Comparison of ENCODE assay signal across 8 cellular contexts in genomic region chr5:172770675-172771438, GRCh38. TPM values are rescaled to one million over a fixed set of nuclear protein-coding genes. Genes with fewer than 3 reads are reported as not detected.
DNase-seq lines count a peak whose midpoint lies in the region; ATAC-seq and TF ChIP-seq lines count a peak whose summit lies in the region.

TSS of gene DUSP1 (minus strand) at chr5:172771195. CDS start at chr5:172770952, 243 bp downstream.

- peak; percentile 90 to 100 for TF ChIP-seq EP300 in tibial nerve (IDR thresholded peaks at IDR 0.05)

- peak within 1 kb of the TSS; percentile 100 for H3K27ac ChIP-seq in adipose tissue (ENCODE audit: low read depth, low read length)
- peak within 1 kb of the TSS; percentile 96 for H3K27ac ChIP-seq in cardiac muscle cell
- peak within 1 kb of the TSS; percentile 97 to 99 (median 99) for H3K27ac ChIP-seq in tibial nerve

- ATAC-seq in HG02678 (IDR thresholded peaks at IDR 0.05; ENCODE audit: unreplicated experiment), result peak; percentile 56

- TF ChIP-seq CTCF in GM12873 (IDR thresholded peaks at IDR 0.05; ENCODE audit: insufficient read depth, low read depth, low read length, missing control alignments), result peak; percentile 53
- TF ChIP-seq CTCF in cardiac muscle cell (IDR thresholded peaks at IDR 0.05; ENCODE audit: low read depth, low read length), result peak; percentile 22
- TF ChIP-seq CTCF in tibial nerve (IDR thresholded peaks at IDR 0.05), result peak; percentile 29 to 84 (median 49)

- H3K4me3 ChIP-seq in cardiac muscle cell (peak within 1 kb of the TSS; percentile 66), tibial nerve (peak within 1 kb of the TSS; percentile 65 to 98 (median 86))

- H3K9me3 ChIP-seq in cardiac muscle cell (ENCODE audit: low read depth), result no peaks in the 10 kb centered on the region
- no peaks in the 10 kb centered on the region for H3K9me3 ChIP-seq in tibial nerve

- H3K27me3 ChIP-seq in cardiac muscle cell (no peaks in the 10 kb centered on the region), tibial nerve (no peaks in the 10 kb centered on the region)

- 0 to 1% (median 0%) methylated on average over 74 to 89 of the region's 89 CpGs for WGBS in adipose tissue, 3 donors
- WGBS in tibial nerve, 2 donors, result 0 to 1% methylated on average over 31 to 38 of the region's 89 CpGs

- peak; percentile 90 to 94 (median 93) for DNase-seq in NCI-H1417 (lab: John Stamatoyannopoulos, UW)
- peak; percentile 97 for DNase-seq in SW480 (ENCODE audit: low spot score)
- peak; percentile 99 to 100 for DNase-seq in cardiac muscle cell (ENCODE audit: low read depth in 1 of 2, low spot score in 1 of 2)
- peak; percentile 97 for DNase-seq in pons (ENCODE audit: low spot score)
- DNase-seq in tibial nerve (ENCODE audit: low spot score in 2 of 2), result peak; percentile 100

- peak; percentile 96 to 99 for TF ChIP-seq POLR2A in tibial nerve (IDR thresholded peaks at IDR 0.05)

- H3K36me3 ChIP-seq in cardiac muscle cell (peaks cover 18% of the 10 kb centered on the region), tibial nerve (peaks cover 9 to 29% (median 23%) of the 10 kb centered on the region in 3 donors)

- H3K4me1 ChIP-seq in cardiac muscle cell (ENCODE audit: low read depth) (peaks cover 19% of the 10 kb centered on the region), tibial nerve (peaks cover 0 to 77% (median 40%) of the 10 kb centered on the region in 4 donors)

RNA-seq across cellular contexts. Expression of gene DUSP1, which starts in this region (rescaled TPM):
- 1,000 to 10,000 TPM in 1 of 3 donors, 100 to 1,000 TPM in 2; 163 to 1,279 (median 758) TPM for polyA plus RNA-seq in adipose tissue
- total RNA-seq in cardiac muscle cell, result 38.7 and 49.4 TPM in 2 replicates
- 27.1 and 32.2 TPM in 2 replicates for polyA plus RNA-seq in cardiac muscle cell
- total RNA-seq in tibial nerve, result 1,000 to 10,000 TPM; 1,787 to 2,412 (median 1,885) TPM

Comparison
In these comparisons a context has a peak if more than half of its experiments do, and no peak if none do; other contexts are left out.
1. Peak in every context shown above with its lines: DNase-seq, ATAC-seq, H3K4me3 ChIP-seq and H3K27ac ChIP-seq.
2. RNA of gene DUSP1 (total RNA-seq): 1,787 to 2,412 TPM in tibial nerve; 38.7 to 49.4 TPM in cardiac muscle cell; every median in the first group is over 10 times any median in the second.